ENCODE assay signal across 1 cellular context in genomic region chr16:86201746-86202145, GRCh38.
TF ChIP-seq lines count a peak whose summit lies in the region.

No MANE protein-coding gene starts in this region.

TF ChIP-seq in GM12878, 131 proteins besides CTCF, POLR2A, EP300 and RAD21 (continued from another document):
- TF ChIP-seq CUX1 (IDR thresholded peaks at IDR 0.05; ENCODE audit: insufficient replicate concordance, low read depth, low read length) (no peak), FOXM1 (IDR thresholded peaks at IDR 0.05; ENCODE audit: low read depth, low read length) (no peak), HSF1 (IDR thresholded peaks at IDR 0.05; ENCODE audit: low read depth, low read length) (no peak), ZBTB40 (IDR thresholded peaks at IDR 0.05; ENCODE audit: borderline replicate concordance) (no peak)
